In the genomic region with DNA sequence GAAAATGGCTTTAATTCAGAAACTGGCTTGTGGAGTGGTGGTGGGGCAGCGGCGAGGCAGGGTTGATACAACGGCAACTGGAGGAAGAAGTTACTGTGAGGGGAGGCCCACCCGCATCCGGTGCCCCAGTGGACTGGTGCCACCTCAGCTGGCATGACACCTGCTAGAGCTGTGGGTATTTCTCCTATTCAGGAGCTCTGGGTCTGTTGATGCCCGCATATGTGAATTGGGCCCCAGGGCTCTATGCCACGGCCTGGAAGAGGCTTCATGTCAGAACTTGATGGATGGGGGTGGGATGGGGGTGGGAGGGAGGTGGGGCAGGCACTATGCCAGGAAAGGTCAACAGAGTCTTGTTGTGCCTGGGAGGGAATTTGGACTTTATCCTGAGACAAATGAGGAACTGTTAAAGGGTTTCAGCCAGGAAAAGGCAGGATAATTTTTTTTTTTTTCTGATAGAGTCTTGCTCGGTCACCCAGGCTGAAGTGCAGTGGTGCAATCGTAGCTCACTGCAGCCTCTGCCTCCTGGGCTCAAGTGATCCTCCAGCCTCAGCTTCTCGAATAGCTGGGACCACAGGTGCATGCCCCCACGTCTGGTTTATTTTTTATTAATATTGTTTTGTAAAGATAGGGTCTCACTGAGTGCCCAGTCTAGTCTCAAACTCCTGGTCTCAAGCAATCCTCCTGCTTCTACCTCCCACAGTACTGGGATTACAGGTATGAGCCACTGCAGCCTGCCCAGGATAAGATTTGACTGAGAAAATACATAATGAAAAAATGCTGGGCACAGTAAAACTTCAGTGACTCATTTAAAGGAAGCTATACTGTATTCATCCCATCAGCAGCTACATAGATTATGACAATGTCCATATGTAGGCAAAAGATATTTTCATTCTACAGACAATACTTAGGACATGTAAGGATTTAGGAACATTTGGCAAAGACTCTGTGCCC, we compare ENCODE assay signal across 14 cellular contexts. TPM values are rescaled to one million over a fixed set of nuclear protein-coding genes. Genes with fewer than 3 reads are reported as not detected.
DNase-seq lines count a peak whose midpoint lies in the region; ATAC-seq and TF ChIP-seq lines count a peak whose summit lies in the region.
"Had no signal": no experiment of that assay in that cellular context is flagged by ENCODE, and none has a peak within 500 bp of the region (broad histone marks: within the 10 kb centered on the region; RNA-seq: fewer than 3 reads in every experiment).

No MANE protein-coding gene starts in this region.

- H3K4me1 Mint-ChIP-seq in nephron progenitor cell: peaks cover 33% of the 10 kb centered on the region
- no peaks in the 10 kb centered on the region for H3K4me1 Mint-ChIP-seq in activated naive CD4-positive, alpha-beta T cell treated with anti-CD3 and anti-CD28 coated beads for 36 hours (ENCODE audit: low read depth)

- no peaks in the 10 kb centered on the region for H3K36me3 ChIP-seq in esophagus (ENCODE audit: control insufficient read depth in 2 of 2, insufficient read depth in 2 of 2, low read length in 1 of 2)
- H3K36me3 ChIP-seq: HAP-1, thoracic aorta had no signal

- 24 to 26% methylated on average over 11 of the region's 11 CpGs for WGBS in esophagus, 2 donors

- no peaks in the 10 kb centered on the region for H3K9me3 Mint-ChIP-seq in nephron progenitor cell
- no peaks in the 10 kb centered on the region for H3K9me3 Mint-ChIP-seq in activated naive CD4-positive, alpha-beta T cell treated with anti-CD3 and anti-CD28 coated beads for 36 hours

- CTCF ChIA-PET in activated naive CD4-positive, alpha-beta T cell treated with anti-CD3 and anti-CD28 coated beads for 36 hours (lab: Charles Lee): interaction anchor here (0.6 to 1.0 kb wide), 2 partner anchors 24 to 34 kb away, joined by 3 read pairs; no protein-coding TSS in a partner anchor

- ATAC-seq in HG03460 (IDR thresholded peaks at IDR 0.05; ENCODE audit: unreplicated experiment) (no peak), HG03571 (IDR thresholded peaks at IDR 0.05; ENCODE audit: unreplicated experiment) (no peak)

- peaks cover 7% of the 10 kb centered on the region for H3K27me3 Mint-ChIP-seq in nephron progenitor cell (ENCODE audit: low read depth, poor library complexity)
- no peaks in the 10 kb centered on the region for H3K27me3 Mint-ChIP-seq in activated naive CD4-positive, alpha-beta T cell treated with anti-CD3 and anti-CD28 coated beads for 36 hours (ENCODE audit: low read depth)

- peak overlapping the region; percentile 48 for H3K27ac Mint-ChIP-seq in nephron progenitor cell
- H3K27ac Mint-ChIP-seq in activated naive CD4-positive, alpha-beta T cell treated with anti-CD3 and anti-CD28 coated beads for 36 hours: no peak overlapping the region

- intact Hi-C loops in activated naive CD4-positive, alpha-beta T cell treated with anti-CD3 and anti-CD28 coated beads for 36 hours (cut with micrococcal nuclease): no loop called here

- H3K27ac ChIP-seq in esophagus (ENCODE audit: low read depth in 2 of 2, low read length in 1 of 2): peak overlapping the region; percentile 62 to 76
- H3K27ac ChIP-seq: thoracic aorta had no signal

- no peaks in the 10 kb centered on the region for H3K36me3 Mint-ChIP-seq in nephron progenitor cell (ENCODE audit: low read depth)
- H3K36me3 Mint-ChIP-seq in activated naive CD4-positive, alpha-beta T cell treated with anti-CD3 and anti-CD28 coated beads for 36 hours (ENCODE audit: low read depth): no peaks in the 10 kb centered on the region

- no peak overlapping the region for H3K4me3 Mint-ChIP-seq in nephron progenitor cell
- no peak overlapping the region for H3K4me3 Mint-ChIP-seq in activated naive CD4-positive, alpha-beta T cell treated with anti-CD3 and anti-CD28 coated beads for 36 hours

- peaks cover 6 to 12% of the 10 kb centered on the region in 2 donors for H3K4me1 ChIP-seq in esophagus (ENCODE audit: control insufficient read depth in 2 of 2, insufficient read depth in 2 of 2, low read length in 1 of 2)

- DNase-seq in COLO829 (ENCODE audit: low spot score) (peak; percentile 63), NCI-H526 treated with DMSO at 0.1 percent for 48 hours (lab: John Stamatoyannopoulos, UW) (peak; percentile 19), nephron progenitor cell (no peak), NCI-H187 treated with DMSO at 0.1 percent for 48 hours (lab: John Stamatoyannopoulos, UW) (no peak)
- no peak for DNase-seq in activated naive CD4-positive, alpha-beta T cell treated with anti-CD3 and anti-CD28 coated beads for 36 hours
- DNase-seq: activated effector memory CD4-positive, alpha-beta T cell treated with anti-CD3 and anti-CD28 coated beads, Interleukin-2, amount 50 U/mL, for 16 hours; T-helper 9 cell had no signal

- no peak overlapping the region for H3K4me3 ChIP-seq in esophagus (ENCODE audit: low read depth in 1 of 2, low read length in 2 of 2)
- H3K4me3 ChIP-seq: HAP-1, lung, thoracic aorta had no signal

- H3K27me3 ChIP-seq in esophagus (ENCODE audit: control insufficient read depth in 1 of 2, insufficient read depth in 2 of 2, low read length in 2 of 2): no peaks in the 10 kb centered on the region

- no peaks in the 10 kb centered on the region for H3K9me3 ChIP-seq in esophagus (ENCODE audit: control insufficient read depth in 2 of 2, insufficient read depth in 1 of 2, low read depth in 1 of 2, low read length in 1 of 2)
- H3K9me3 ChIP-seq: HAP-1, thoracic aorta had no signal

- no peak for TF ChIP-seq CTCF in nephron progenitor cell (IDR thresholded peaks at IDR 0.05)

RNA-seq across cellular contexts. Expression of gene SH2D6, which starts 52.6 kb away (rescaled TPM):
- polyA plus RNA-seq in esophagus: under 1 TPM; 0.07 to 0.14 TPM
- under 1 TPM; 0.40 to 0.88 TPM for total RNA-seq in activated naive CD4-positive, alpha-beta T cell treated with anti-CD3 and anti-CD28 coated beads for 36 hours
- total RNA-seq: epithelial cell of proximal tubule, thoracic aorta had no signal

Comparison
In these comparisons a context has a peak if more than half of its experiments do, and no peak if none do; other contexts are left out.
1. DNase-seq: peak in COLO829 (single experiment) and NCI-H526 treated with DMSO at 0.1 percent for 48 hours (single experiment); none in nephron progenitor cell (single experiment), NCI-H187 treated with DMSO at 0.1 percent for 48 hours (single experiment) and activated naive CD4-positive, alpha-beta T cell treated with anti-CD3 and anti-CD28 coated beads for 36 hours (single experiment).